ENCODE assay signal across 1 cellular context in genomic region chr20:50379991-50380696, GRCh38.
TF ChIP-seq lines count a peak whose summit lies in the region.

No MANE protein-coding gene starts in this region.

TF ChIP-seq in H1, 55 proteins besides CTCF, POLR2A, EP300 and RAD21 (continued from another document):
- TF ChIP-seq ATF3 (IDR thresholded peaks at IDR 0.05; ENCODE audit: insufficient read depth, low read depth, low read length) (no peak), YY1 (IDR thresholded peaks at IDR 0.05; ENCODE audit: low read depth, low read length) (no peak), RFX5 (IDR thresholded peaks at IDR 0.05; ENCODE audit: borderline replicate concordance, low read depth, low read length) (no peak), CTBP2 (IDR thresholded peaks at IDR 0.05; ENCODE audit: borderline replicate concordance, insufficient read depth, insufficient read length, low read length) (no peak), BRCA1 (IDR thresholded peaks at IDR 0.05; ENCODE audit: low read depth, low read length) (no peak)
TF ChIP-seq in H1: peak in this region for 0.
